10 cellular contexts compared by ENCODE assay signal in the genomic region with DNA sequence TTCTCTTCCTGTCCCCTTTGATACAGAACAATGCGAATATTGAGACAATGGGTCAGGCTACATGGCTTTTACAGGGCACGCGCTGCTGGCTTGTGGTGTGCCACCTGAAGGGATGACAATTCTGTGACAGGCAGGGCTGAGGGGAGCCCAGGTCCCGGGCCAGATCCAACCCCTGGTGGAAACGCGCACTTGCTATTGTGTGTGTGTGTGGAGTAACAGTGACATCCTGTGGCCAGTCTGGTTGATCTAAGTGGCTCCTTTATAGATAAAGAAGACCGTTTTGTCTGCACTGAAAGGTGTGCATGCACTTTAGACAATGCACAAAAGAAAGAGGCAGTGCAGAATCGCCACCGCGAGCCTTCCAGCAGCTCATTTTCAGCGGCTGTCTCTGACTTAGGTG.
DNase-seq lines count a peak whose midpoint lies in the region; ATAC-seq and TF ChIP-seq lines count a peak whose summit lies in the region.
"Had no signal": no experiment of that assay in that cellular context is flagged by ENCODE, and none has a peak within 500 bp of the region (broad histone marks: within the 10 kb centered on the region; RNA-seq: fewer than 3 reads in every experiment).

No MANE protein-coding gene starts in this region.

- no peak overlapping the region for H3K4me3 Mint-ChIP-seq in nephron
- no peak overlapping the region for H3K4me3 Mint-ChIP-seq in activated T-helper 17 cell treated with anti-CD3 and anti-CD28 coated beads, Interleukin-2, amount 50 U/mL, for 72 hours

- no peak for ATAC-seq in activated T-helper 17 cell treated with anti-CD3 and anti-CD28 coated beads, Interleukin-2, amount 50 U/mL, for 72 hours (replicated peaks)
- ATAC-seq in GM18502 (IDR thresholded peaks at IDR 0.05; ENCODE audit: poor library complexity, unreplicated experiment), result no peak

- peak; percentile 34 to 54 (median 39) for TF ChIP-seq CTCF in nephron (IDR thresholded peaks at IDR 0.05; ENCODE audit: unreplicated experiment in 3 of 3)

- H3K27me3 Mint-ChIP-seq in nephron (ENCODE audit: low read depth), result peaks cover 6% of the 10 kb centered on the region
- H3K27me3 Mint-ChIP-seq in activated T-helper 17 cell treated with anti-CD3 and anti-CD28 coated beads, Interleukin-2, amount 50 U/mL, for 72 hours, result peaks cover 9% of the 10 kb centered on the region

- no peaks in the 10 kb centered on the region for H3K9me3 Mint-ChIP-seq in nephron
- H3K9me3 Mint-ChIP-seq in activated T-helper 17 cell treated with anti-CD3 and anti-CD28 coated beads, Interleukin-2, amount 50 U/mL, for 72 hours, result no peaks in the 10 kb centered on the region

- no peak overlapping the region for H3K27ac Mint-ChIP-seq in nephron
- no peak overlapping the region for H3K27ac Mint-ChIP-seq in activated T-helper 17 cell treated with anti-CD3 and anti-CD28 coated beads, Interleukin-2, amount 50 U/mL, for 72 hours

- no peaks in the 10 kb centered on the region for H3K4me1 Mint-ChIP-seq in nephron
- H3K4me1 Mint-ChIP-seq in activated T-helper 17 cell treated with anti-CD3 and anti-CD28 coated beads, Interleukin-2, amount 50 U/mL, for 72 hours, result no peaks in the 10 kb centered on the region

- in situ Hi-C loops in T47D (cut with HindIII; ENCODE audit: low pct_unique_long_range_greater_than_20kb, low sequenced_read_pairs), result no loop called here

- DNase-seq in NCI-H1417 (lab: John Stamatoyannopoulos, UW) (peak; percentile 8 to 62 (median 24)), NCI-H1417 treated with DMSO at 0.1 percent for 48 hours (lab: John Stamatoyannopoulos, UW) (no peak), M059J (ENCODE audit: low read depth) (peak; percentile 50), T47D (ENCODE audit: low read depth in 1 of 2, low spot score in 1 of 2) (peak; percentile 8 to 51)
- DNase-seq in stimulated activated CD4-positive, alpha-beta T cell treated with anti-CD3 and anti-CD28 coated beads, Interleukin-4, amount 100 ng/mL, for 24 hours, result no peak
- DNase-seq: NCI-H187 treated with DMSO at 0.1 percent for 48 hours, upper lobe of left lung had no signal

- H3K36me3 Mint-ChIP-seq in nephron (ENCODE audit: low read depth), result no peaks in the 10 kb centered on the region
- no peaks in the 10 kb centered on the region for H3K36me3 Mint-ChIP-seq in activated T-helper 17 cell treated with anti-CD3 and anti-CD28 coated beads, Interleukin-2, amount 50 U/mL, for 72 hours (ENCODE audit: low read depth)

Comparison
In these comparisons a context has a peak if more than half of its experiments do, and no peak if none do; other contexts are left out.
1. DNase-seq: peak in NCI-H1417 (3 of 3), M059J (single experiment) and T47D (2 of 2); none in NCI-H1417 treated with DMSO at 0.1 percent for 48 hours (single experiment) and stimulated activated CD4-positive, alpha-beta T cell treated with anti-CD3 and anti-CD28 coated beads, Interleukin-4, amount 100 ng/mL, for 24 hours (single experiment).